Comparison of ENCODE assay signal across 8 cellular contexts in the genomic region with DNA sequence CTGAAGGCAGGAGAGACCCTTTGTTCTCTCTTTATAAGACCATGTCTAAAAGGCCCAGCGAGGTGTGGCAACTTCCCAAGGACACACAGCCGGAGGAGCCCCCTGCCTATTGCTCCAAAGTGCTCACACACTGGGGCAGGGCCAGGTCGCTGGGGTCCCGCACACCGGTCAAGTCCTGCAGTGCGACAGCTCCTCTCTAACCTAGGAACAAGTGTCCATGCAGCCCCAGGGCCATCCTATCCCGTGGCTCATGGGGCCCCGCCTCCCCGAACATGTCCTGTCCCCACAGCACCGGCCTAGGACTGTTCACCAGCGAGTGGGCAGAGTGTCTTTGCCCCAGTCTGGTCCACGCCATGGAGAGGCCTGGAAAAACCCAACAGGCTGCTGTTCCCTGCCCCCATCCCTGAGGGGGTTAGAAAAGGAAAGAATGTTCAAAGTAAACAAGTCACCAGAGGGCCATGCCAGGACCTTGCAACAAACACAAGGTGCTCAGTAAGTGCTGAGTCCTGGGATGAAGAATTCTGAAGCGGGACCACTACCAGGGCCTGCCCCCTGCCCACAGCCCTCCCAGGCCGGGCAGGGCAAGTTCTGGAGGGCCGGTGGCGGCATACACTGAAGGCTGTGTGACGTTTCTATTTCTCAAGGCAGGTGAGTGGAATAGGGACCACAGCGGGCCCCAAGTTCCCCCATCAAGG. TPM values are rescaled to one million over a fixed set of nuclear protein-coding genes. Genes with fewer than 3 reads are reported as not detected.
DNase-seq lines count a peak whose midpoint lies in the region; ATAC-seq, FAIRE-seq and TF ChIP-seq lines count a peak whose summit lies in the region.

No MANE protein-coding gene starts in this region.

- no peaks in the 10 kb centered on the region; the same call in 1 of the 2 replicates for H3F3A ChIP-seq in MM.1S (ENCODE audit: insufficient read depth, low read length)

- peak in 9 of 14 donors; percentile 16 to 70 (median 51) for DNase-seq in C1 segment of cervical spinal cord (lab: John Stamatoyannopoulos, UW)
- no peak for DNase-seq in MM.1S
- DNase-seq in RCC 7860 (ENCODE audit: low spot score): no peak
- DNase-seq in dermis blood vessel endothelial cell: no peak
- DNase-seq in NK-92 treated with Interleukin-12 subunit alpha and Interleukin-12 subunit beta, amount 100 ng/mL, for 24 hours (lab: John Stamatoyannopoulos, UW): no peak

- H3K4me2 ChIP-seq in MM.1S (ENCODE audit: low read depth, low read length): peak overlapping the region; percentile 83

- peak overlapping the region; percentile 76 for H2AFZ ChIP-seq in MM.1S (ENCODE audit: low read length)

- H3K4me3 ChIP-seq in MM.1S (ENCODE audit: low read length) (peak overlapping the region; percentile 86), ectodermal cell (ENCODE audit: insufficient read depth, low read depth, low read length) (peak overlapping the region; percentile 72), mononuclear cell (ENCODE audit: low read length) (peak overlapping the region; percentile 72)

- H3K79me2 ChIP-seq in MM.1S (ENCODE audit: low read length): peaks cover 29% of the 10 kb centered on the region

- no peaks in the 10 kb centered on the region for H3K9me2 ChIP-seq in MM.1S (replicated peaks; ENCODE audit: insufficient read depth, low read length)

- no peaks in the 10 kb centered on the region for H4K20me1 ChIP-seq in MM.1S (ENCODE audit: insufficient read depth, low read length)

- peak overlapping the region; percentile 95 for H3K9ac ChIP-seq in MM.1S (ENCODE audit: low read length)

- WGBS in ectodermal cell, 2 experiments: 47 to 48% methylated on average over 18 of the region's 18 CpGs

- TF ChIP-seq CTCF in MM.1S (IDR thresholded peaks at IDR 0.05; ENCODE audit: low read length): no peak

- H3K9me3 ChIP-seq in MM.1S (replicated peaks; ENCODE audit: insufficient read depth, low read length) (no peaks in the 10 kb centered on the region), ectodermal cell (ENCODE audit: control insufficient read depth, low read length) (no peaks in the 10 kb centered on the region), mononuclear cell (ENCODE audit: low read depth, low read length) (no peaks in the 10 kb centered on the region)

- H3K4me1 ChIP-seq in MM.1S (ENCODE audit: low read length) (peaks cover 4% of the 10 kb centered on the region; the same call in 1 of the 2 replicates), ectodermal cell (ENCODE audit: control insufficient read depth, insufficient read depth, low read length) (peaks cover 21% of the 10 kb centered on the region), mononuclear cell (ENCODE audit: insufficient read depth, low read length) (peaks cover 72% of the 10 kb centered on the region)

- no peaks in the 10 kb centered on the region for H3K36me3 ChIP-seq in MM.1S (replicated peaks; ENCODE audit: insufficient read depth, low read length)
- H3K36me3 ChIP-seq in ectodermal cell (ENCODE audit: control insufficient read depth, insufficient read depth, low read length): no peaks in the 10 kb centered on the region

- no peaks in the 10 kb centered on the region for H3K27me3 ChIP-seq in MM.1S (replicated peaks; ENCODE audit: insufficient read depth, low read length)
- H3K27me3 ChIP-seq in ectodermal cell (ENCODE audit: control insufficient read depth, insufficient read depth, low read length, poor library complexity, severe bottlenecking): peaks cover 20% of the 10 kb centered on the region
- no peaks in the 10 kb centered on the region for H3K27me3 ChIP-seq in mononuclear cell (ENCODE audit: insufficient read depth, low read length)

- no peak overlapping the region; the same call in 1 of the 2 replicates for H3K27ac ChIP-seq in MM.1S (ENCODE audit: low read length)
- H3K27ac ChIP-seq in ectodermal cell (ENCODE audit: insufficient read depth, low read depth, low read length, poor library complexity, severe bottlenecking): no peak overlapping the region

- no peak for FAIRE-seq in RCC 7860 (lab: Jason Lieb, UNC)

- ATAC-seq in GM21717 (IDR thresholded peaks at IDR 0.05; ENCODE audit: unreplicated experiment): no peak

RNA-seq across cellular contexts. Expression of gene NINJ1, which starts 1.0 kb away (rescaled TPM):
- polyA plus RNA-seq in ectodermal cell (2013, experiment 1 of 4): 20.2 TPM
- polyA plus RNA-seq in ectodermal cell (2013, experiment 2 of 4): 16.6 TPM
- polyA plus RNA-seq in ectodermal cell (2013, experiment 3 of 4): 19.8 TPM
- polyA plus RNA-seq in ectodermal cell (2013, experiment 4 of 4): 21.0 TPM
- total RNA-seq in mononuclear cell (234 TPM), dermis blood vessel endothelial cell (35.4 and 52.0 TPM in 2 replicates)

RNA-seq across cellular contexts. Expression of gene CARD19, which starts 37.1 kb away (rescaled TPM):
- 9.9 TPM for polyA plus RNA-seq in ectodermal cell (2013, experiment 1 of 4)
- 7.6 TPM for polyA plus RNA-seq in ectodermal cell (2013, experiment 2 of 4)
- polyA plus RNA-seq in ectodermal cell (2013, experiment 3 of 4): 15.2 TPM
- polyA plus RNA-seq in ectodermal cell (2013, experiment 4 of 4): 16.6 TPM
- total RNA-seq in mononuclear cell: 117 TPM
- 70.2 and 74.4 TPM in 2 replicates for total RNA-seq in dermis blood vessel endothelial cell

RNA-seq across cellular contexts. Expression of gene WNK2, which starts 50.8 kb away (rescaled TPM):
- polyA plus RNA-seq in ectodermal cell (2013, experiment 1 of 4): 28.8 TPM
- 29.9 TPM for polyA plus RNA-seq in ectodermal cell (2013, experiment 2 of 4)
- 23.2 TPM for polyA plus RNA-seq in ectodermal cell (2013, experiment 3 of 4)
- 20.1 TPM for polyA plus RNA-seq in ectodermal cell (2013, experiment 4 of 4)
- total RNA-seq in mononuclear cell: 0.10 TPM
- total RNA-seq in dermis blood vessel endothelial cell: not detected in 2 replicates

Comparison
In these comparisons a context has a peak if more than half of its experiments do, and no peak if none do; other contexts are left out.
1. DNase-seq: peak in C1 segment of cervical spinal cord (9 of 14); none in MM.1S (single experiment), RCC 7860 (single experiment), dermis blood vessel endothelial cell (single experiment) and NK-92 treated with Interleukin-12 subunit alpha and Interleukin-12 subunit beta, amount 100 ng/mL, for 24 hours (single experiment).
2. Peak in every context shown above with its lines, with median percentiles within 50 percentile points of each other: H3K4me3 ChIP-seq.